14 cellular contexts compared by ENCODE assay signal in the genomic region with DNA sequence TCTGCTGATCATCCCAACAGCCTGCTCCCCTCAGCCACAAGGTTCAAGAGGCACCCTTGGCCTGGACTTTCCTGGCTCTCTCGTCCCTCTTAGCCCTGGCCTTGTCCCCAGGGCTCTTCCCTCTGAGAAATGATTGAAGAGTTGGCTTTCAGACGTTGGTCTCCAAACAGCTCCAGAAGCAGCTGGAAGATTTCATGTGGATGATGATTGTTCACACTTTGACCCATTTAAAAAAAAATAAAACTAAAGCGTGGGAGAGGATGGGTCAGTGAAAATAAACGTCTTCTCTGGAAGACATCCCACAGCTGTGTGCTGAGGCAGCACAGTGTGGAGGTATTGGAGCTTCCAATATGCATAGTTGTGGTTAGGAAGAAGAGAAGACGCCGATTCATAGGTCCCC. TPM values are rescaled to one million over a fixed set of nuclear protein-coding genes. Genes with fewer than 3 reads are reported as not detected.
DNase-seq lines count a peak whose midpoint lies in the region; ATAC-seq and TF ChIP-seq lines count a peak whose summit lies in the region.
"Had no signal": no experiment of that assay in that cellular context is flagged by ENCODE, and none has a peak within 500 bp of the region (broad histone marks: within the 10 kb centered on the region; RNA-seq: fewer than 3 reads in every experiment).

No MANE protein-coding gene starts in this region.

- no peaks in the 10 kb centered on the region for H3K36me3 ChIP-seq in sigmoid colon
- no peaks in the 10 kb centered on the region for H3K36me3 ChIP-seq in tibial artery
- H3K36me3 ChIP-seq: neutrophil had no signal

- DNase-seq in EL (peak; percentile 74), astrocyte of the hippocampus (ENCODE audit: low read depth, low spot score) (peak; percentile 5), right cardiac atrium (peak in 2 of 3 donors; percentile 74 to 77), sigmoid colon (peak; percentile 82), NCI-H1694 treated with DMSO at 0.1 percent for 48 hours (lab: John Stamatoyannopoulos, UW) (no peak), GM13976 (ENCODE audit: low spot score) (no peak), glutamatergic neuron (no peak), tibial artery (no peak)
- DNase-seq: amniotic stem cell; CD4-positive, alpha-beta memory T cell; NCI-H2171; stimulated activated CD4-positive, alpha-beta T cell treated with anti-CD3 and anti-CD28 coated beads, Interleukin-4, amount 100 ng/mL, for 4 hours had no signal

- no peaks in the 10 kb centered on the region for H3K4me1 Mint-ChIP-seq in glutamatergic neuron (ENCODE audit: low read depth, unreplicated experiment)
- H3K4me1 Mint-ChIP-seq: CD4-positive, alpha-beta memory T cell had no signal

- H3K9me3 ChIP-seq in right cardiac atrium (ENCODE audit: control insufficient read depth, low read length) (no peaks in the 10 kb centered on the region), sigmoid colon (no peaks in the 10 kb centered on the region), tibial artery (no peaks in the 10 kb centered on the region)
- H3K9me3 ChIP-seq: neutrophil had no signal

- H3K4me3 Mint-ChIP-seq in glutamatergic neuron (ENCODE audit: unreplicated experiment): no peak overlapping the region
- H3K4me3 Mint-ChIP-seq: CD4-positive, alpha-beta memory T cell; stimulated activated naive CD8-positive, alpha-beta T cell treated with anti-CD3 and anti-CD28 coated beads, Interleukin-15, Interleukin-2, amounts not matched to agents 100 ng/mL and 50 ng/mL, for 24 hours had no signal

- WGBS in right cardiac atrium: 43% methylated on average over 6 of the region's 6 CpGs
- WGBS in sigmoid colon, 2 donors: 44 to 53% methylated on average over 6 of the region's 6 CpGs

- H3K4me3 ChIP-seq in right cardiac atrium (ENCODE audit: low read length) (no peak overlapping the region), sigmoid colon (no peak overlapping the region), tibial artery (no peak overlapping the region)

- no peaks in the 10 kb centered on the region for H3K9me3 Mint-ChIP-seq in glutamatergic neuron (ENCODE audit: unreplicated experiment)

- intact Hi-C loops in right cardiac atrium (cut with DNase I) (no loop called here), sigmoid colon (cut with DNase I) (no loop called here), tibial artery (cut with DNase I; ENCODE audit: low total_unique reads) (no loop called here)

- in situ Hi-C loops in GM13976 (cut with MboI; ENCODE audit: low sequenced_read_pairs, unreplicated experiment): no loop called here

- TF ChIP-seq CTCF in sigmoid colon (IDR thresholded peaks at IDR 0.05) (no peak), GM13976 (IDR thresholded peaks at IDR 0.05; ENCODE audit: borderline replicate concordance, control extremely low read depth, extremely low read depth, insufficient read depth, missing control alignments) (no peak), glutamatergic neuron (IDR thresholded peaks at IDR 0.05; ENCODE audit: partially characterized antibody, unreplicated experiment) (no peak), tibial artery (IDR thresholded peaks at IDR 0.05) (no peak)

- no peaks in the 10 kb centered on the region for H3K27me3 ChIP-seq in right cardiac atrium (ENCODE audit: control insufficient read depth, insufficient read depth)
- H3K27me3 ChIP-seq in sigmoid colon: no peaks in the 10 kb centered on the region
- no peaks in the 10 kb centered on the region for H3K27me3 ChIP-seq in tibial artery
- H3K27me3 ChIP-seq: neutrophil had no signal

- no peak for TF ChIP-seq EP300 in sigmoid colon (IDR thresholded peaks at IDR 0.05)

- no peaks in the 10 kb centered on the region for H3K27me3 Mint-ChIP-seq in glutamatergic neuron (ENCODE audit: unreplicated experiment)
- H3K27me3 Mint-ChIP-seq: CD4-positive, alpha-beta memory T cell; stimulated activated naive CD8-positive, alpha-beta T cell treated with anti-CD3 and anti-CD28 coated beads, Interleukin-15, Interleukin-2, amounts not matched to agents 100 ng/mL and 50 ng/mL, for 24 hours had no signal

- no peaks in the 10 kb centered on the region for H3K36me3 Mint-ChIP-seq in glutamatergic neuron (ENCODE audit: unreplicated experiment)
- H3K36me3 Mint-ChIP-seq: CD4-positive, alpha-beta memory T cell had no signal

- TF ChIP-seq POLR2A in sigmoid colon (IDR thresholded peaks at IDR 0.05): no peak

- no peak overlapping the region for H3K27ac Mint-ChIP-seq in glutamatergic neuron (ENCODE audit: unreplicated experiment)
- H3K27ac Mint-ChIP-seq: CD4-positive, alpha-beta memory T cell; stimulated activated naive CD8-positive, alpha-beta T cell treated with anti-CD3 and anti-CD28 coated beads, Interleukin-15, Interleukin-2, amounts not matched to agents 100 ng/mL and 50 ng/mL, for 24 hours had no signal

- ATAC-seq in right cardiac atrium: peak; percentile 58 to 95

- H3K4me1 ChIP-seq in right cardiac atrium (ENCODE audit: control insufficient read depth, insufficient read depth, low read length) (no peaks in the 10 kb centered on the region), sigmoid colon (no peaks in the 10 kb centered on the region), tibial artery (peaks cover 0 to 4% (median 0%) of the 10 kb centered on the region in 4 donors)

- H3K27ac ChIP-seq in right cardiac atrium (ENCODE audit: low read length) (no peak overlapping the region), sigmoid colon (no peak overlapping the region), tibial artery (no peak overlapping the region)
- H3K27ac ChIP-seq: neutrophil had no signal

RNA-seq across cellular contexts. Expression of a gene that starts 54.7 kb away (rescaled TPM):
- 10 to 100 TPM; 16.6 to 36.9 (median 26.3) TPM for total RNA-seq in right cardiac atrium
- polyA plus RNA-seq in right cardiac atrium: 2.2 TPM
- 100 to 1,000 TPM in 1 of 4 donors, 10 to 100 TPM in 3; 19.3 to 146 (median 28.2) TPM for total RNA-seq in sigmoid colon
- 1 to 10 TPM; 1.2 to 8.4 (median 4.6) TPM for polyA plus RNA-seq in sigmoid colon
- total RNA-seq in glutamatergic neuron (ENCODE audit: unreplicated experiment): 2.6 TPM
- total RNA-seq: CD4-positive, alpha-beta memory T cell had no signal
- polyA plus RNA-seq: CD4-positive, alpha-beta memory T cell had no signal

Comparison
In these comparisons a context has a peak if more than half of its experiments do, and no peak if none do; other contexts are left out.
1. DNase-seq: peak in EL (single experiment), astrocyte of the hippocampus (single experiment), right cardiac atrium (2 of 3) and sigmoid colon (single experiment); none in NCI-H1694 treated with DMSO at 0.1 percent for 48 hours (single experiment), GM13976 (single experiment), glutamatergic neuron (single experiment) and tibial artery (0 of 2).